In genomic region chr9:129383005-129383414, GRCh38 we compare ENCODE assay signal across 8 cellular contexts.
DNase-seq lines count a peak whose midpoint lies in the region; ATAC-seq and TF ChIP-seq lines count a peak whose summit lies in the region.

No MANE protein-coding gene starts in this region.

- peak overlapping the region; percentile 76 for H3K27ac Mint-ChIP-seq in activated CD4-positive, alpha-beta T cell treated with anti-CD3 and anti-CD28 coated beads, Interleukin-2, amount 10 ng/mL, durations not matched to agents 7 days and 5 days

- H3K9me3 Mint-ChIP-seq in activated CD4-positive, alpha-beta T cell treated with anti-CD3 and anti-CD28 coated beads, Interleukin-2, amount 10 ng/mL, durations not matched to agents 7 days and 5 days, result no peaks in the 10 kb centered on the region

- H3K79me2 ChIP-seq in parathyroid adenoma, result no peaks in the 10 kb centered on the region

- H3K4me3 Mint-ChIP-seq in activated CD4-positive, alpha-beta T cell treated with anti-CD3 and anti-CD28 coated beads, Interleukin-2, amount 10 ng/mL, durations not matched to agents 7 days and 5 days, result peak overlapping the region; percentile 60

- H3K4me1 Mint-ChIP-seq in activated CD4-positive, alpha-beta T cell treated with anti-CD3 and anti-CD28 coated beads, Interleukin-2, amount 10 ng/mL, durations not matched to agents 7 days and 5 days, result peaks cover 17% of the 10 kb centered on the region

- H3K4me3 ChIP-seq in parathyroid adenoma (ENCODE audit: low read depth, low read length), result peak overlapping the region; percentile 54

- POLR2A ChIA-PET in activated CD4-positive, alpha-beta T cell treated with anti-CD3 and anti-CD28 coated beads, Interleukin-2, amount 10 ng/mL, durations not matched to agents 7 days and 5 days (lab: Charles Lee), result interaction anchor here (0.9 kb wide), 1 partner anchor 243 kb away, joined by 4 read pairs; the partner anchor contains the start of gene NTMT1

- no peaks in the 10 kb centered on the region for H3K36me3 Mint-ChIP-seq in activated CD4-positive, alpha-beta T cell treated with anti-CD3 and anti-CD28 coated beads, Interleukin-2, amount 10 ng/mL, durations not matched to agents 7 days and 5 days (ENCODE audit: low read depth)

- peaks cover 10% of the 10 kb centered on the region for H3K4me1 ChIP-seq in parathyroid adenoma

- no peaks in the 10 kb centered on the region for H3K36me3 ChIP-seq in parathyroid adenoma (ENCODE audit: control insufficient read depth, insufficient read depth, low read length)

- no peaks in the 10 kb centered on the region for H3K27me3 ChIP-seq in parathyroid adenoma (ENCODE audit: control insufficient read depth, insufficient read depth, low read length)

- no peak for DNase-seq in activated CD4-positive, alpha-beta T cell treated with anti-CD3 and anti-CD28 coated beads, Interleukin-2, amount 10 ng/mL, durations not matched to agents 7 days and 5 days
- no peak for DNase-seq in activated CD4-positive, alpha-beta T cell treated with anti-CD3 and anti-CD28 coated beads, Interleukin-2, amount 50 U/mL, for 48 hours
- peak; percentile 77 for DNase-seq in Right ventricle myocardium inferior (ENCODE audit: missing footprints)

- peaks cover 2% of the 10 kb centered on the region for H3K27me3 Mint-ChIP-seq in activated CD4-positive, alpha-beta T cell treated with anti-CD3 and anti-CD28 coated beads, Interleukin-2, amount 10 ng/mL, durations not matched to agents 7 days and 5 days

- intact Hi-C loops in Right ventricle myocardium inferior (cut with DNase I), result loop anchor here (2.0 to 5.0 kb wide), 3 partner anchors 48 to 229 kb away; no protein-coding TSS in a partner anchor

- peak overlapping the region; percentile 86 for H2AFZ ChIP-seq in parathyroid adenoma

- TF ChIP-seq CTCF in VCaP (conservative IDR thresholded peaks at IDR 0.05) (no peak), parathyroid adenoma (IDR thresholded peaks at IDR 0.05) (no peak)

- CTCF ChIA-PET in activated CD4-positive, alpha-beta T cell treated with anti-CD3 and anti-CD28 coated beads, Interleukin-2, amount 10 ng/mL, durations not matched to agents 7 days and 5 days (lab: Charles Lee), result interaction anchor here (0.9 to 2.0 kb wide), 2 partner anchors 10 to 199 kb away, joined by 3 to 9 read pairs; no protein-coding TSS in a partner anchor

- no peak for TF ChIP-seq POLR2A in GM18505 (IDR thresholded peaks at IDR 0.05; ENCODE audit: borderline replicate concordance, extremely low read depth, insufficient read depth, insufficient read length)

- H3K4me2 ChIP-seq in parathyroid adenoma (ENCODE audit: low read length), result peak overlapping the region; percentile 90

- ATAC-seq in Right ventricle myocardium inferior (peak; percentile 60), GM21390 (IDR thresholded peaks at IDR 0.05; ENCODE audit: unreplicated experiment) (no peak), HG03039 (IDR thresholded peaks at IDR 0.05; ENCODE audit: unreplicated experiment) (no peak), GM18505 (IDR thresholded peaks at IDR 0.05; ENCODE audit: unreplicated experiment) (no peak)

- H3K27ac ChIP-seq in VCaP (peak overlapping the region; percentile 100), parathyroid adenoma (peak overlapping the region; percentile 98)

- H3K9ac ChIP-seq in parathyroid adenoma, result peak overlapping the region; percentile 50

- H3K9me3 ChIP-seq in parathyroid adenoma (ENCODE audit: control insufficient read depth, low read length), result no peaks in the 10 kb centered on the region
